ENCODE assay signal across 1 cellular context in genomic region chr11:45803981-45804805, GRCh38.
TF ChIP-seq lines count a peak whose summit lies in the region.

No MANE protein-coding gene starts in this region.

TF ChIP-seq in A549, 52 proteins besides CTCF, POLR2A, EP300 and RAD21 (continued from another document):
- TF ChIP-seq, protein P1, sequence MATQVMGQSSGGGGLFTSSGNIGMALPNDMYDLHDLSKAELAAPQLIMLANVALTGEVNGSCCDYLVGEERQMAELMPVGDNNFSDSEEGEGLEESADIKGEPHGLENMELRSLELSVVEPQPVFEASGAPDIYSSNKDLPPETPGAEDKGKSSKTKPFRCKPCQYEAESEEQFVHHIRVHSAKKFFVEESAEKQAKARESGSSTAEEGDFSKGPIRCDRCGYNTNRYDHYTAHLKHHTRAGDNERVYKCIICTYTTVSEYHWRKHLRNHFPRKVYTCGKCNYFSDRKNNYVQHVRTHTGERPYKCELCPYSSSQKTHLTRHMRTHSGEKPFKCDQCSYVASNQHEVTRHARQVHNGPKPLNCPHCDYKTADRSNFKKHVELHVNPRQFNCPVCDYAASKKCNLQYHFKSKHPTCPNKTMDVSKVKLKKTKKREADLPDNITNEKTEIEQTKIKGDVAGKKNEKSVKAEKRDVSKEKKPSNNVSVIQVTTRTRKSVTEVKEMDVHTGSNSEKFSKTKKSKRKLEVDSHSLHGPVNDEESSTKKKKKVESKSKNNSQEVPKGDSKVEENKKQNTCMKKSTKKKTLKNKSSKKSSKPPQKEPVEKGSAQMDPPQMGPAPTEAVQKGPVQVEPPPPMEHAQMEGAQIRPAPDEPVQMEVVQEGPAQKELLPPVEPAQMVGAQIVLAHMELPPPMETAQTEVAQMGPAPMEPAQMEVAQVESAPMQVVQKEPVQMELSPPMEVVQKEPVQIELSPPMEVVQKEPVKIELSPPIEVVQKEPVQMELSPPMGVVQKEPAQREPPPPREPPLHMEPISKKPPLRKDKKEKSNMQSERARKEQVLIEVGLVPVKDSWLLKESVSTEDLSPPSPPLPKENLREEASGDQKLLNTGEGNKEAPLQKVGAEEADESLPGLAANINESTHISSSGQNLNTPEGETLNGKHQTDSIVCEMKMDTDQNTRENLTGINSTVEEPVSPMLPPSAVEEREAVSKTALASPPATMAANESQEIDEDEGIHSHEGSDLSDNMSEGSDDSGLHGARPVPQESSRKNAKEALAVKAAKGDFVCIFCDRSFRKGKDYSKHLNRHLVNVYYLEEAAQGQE (IDR thresholded peaks at IDR 0.05), result no peak
- TF ChIP-seq TP53 (CRISPR knock-in tag; IDR thresholded peaks at IDR 0.05), result no peak
- TF ChIP-seq, protein P2, sequence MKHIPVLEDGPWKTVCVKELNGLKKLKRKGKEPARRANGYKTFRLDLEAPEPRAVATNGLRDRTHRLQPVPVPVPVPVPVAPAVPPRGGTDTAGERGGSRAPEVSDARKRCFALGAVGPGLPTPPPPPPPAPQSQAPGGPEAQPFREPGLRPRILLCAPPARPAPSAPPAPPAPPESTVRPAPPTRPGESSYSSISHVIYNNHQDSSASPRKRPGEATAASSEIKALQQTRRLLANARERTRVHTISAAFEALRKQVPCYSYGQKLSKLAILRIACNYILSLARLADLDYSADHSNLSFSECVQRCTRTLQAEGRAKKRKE (CRISPR knock-in tag; IDR thresholded peaks at IDR 0.05; ENCODE audit: low read depth), result no peak
- TF ChIP-seq GATA3 (IDR thresholded peaks at IDR 0.05; ENCODE audit: borderline replicate concordance), result no peak
- TF ChIP-seq JUN (IDR thresholded peaks at IDR 0.05), result peak in 1 of 2 experiments; percentile 55; a peak in 2 of 5 replicates
- TF ChIP-seq TFCP2L1 (CRISPR knock-in tag; IDR thresholded peaks at IDR 0.05), result no peak
- TF ChIP-seq FOXS1 (CRISPR knock-in tag; IDR thresholded peaks at IDR 0.05), result no peak
- TF ChIP-seq FOSB (CRISPR knock-in tag; IDR thresholded peaks at IDR 0.05), result no peak
- TF ChIP-seq EHMT2 (IDR thresholded peaks at IDR 0.05; ENCODE audit: low read depth), result no peak
- TF ChIP-seq RCOR1 (IDR thresholded peaks at IDR 0.05; ENCODE audit: low read depth, low read length), result no peak
- TF ChIP-seq MAZ (IDR thresholded peaks at IDR 0.05; ENCODE audit: borderline replicate concordance, low read depth, low read length), result no peak
- TF ChIP-seq NPAS2 (CRISPR knock-in tag; IDR thresholded peaks at IDR 0.05; ENCODE audit: borderline replicate concordance), result no peak
- no peak for TF ChIP-seq JUNB (IDR thresholded peaks at IDR 0.05)
- TF ChIP-seq, protein P3, sequence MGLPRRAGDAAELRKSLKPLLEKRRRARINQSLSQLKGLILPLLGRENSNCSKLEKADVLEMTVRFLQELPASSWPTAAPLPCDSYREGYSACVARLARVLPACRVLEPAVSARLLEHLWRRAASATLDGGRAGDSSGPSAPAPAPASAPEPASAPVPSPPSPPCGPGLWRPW (IDR thresholded peaks at IDR 0.05), result no peak
- TF ChIP-seq HOXB13 (CRISPR knock-in tag; IDR thresholded peaks at IDR 0.05; ENCODE audit: low read depth), result no peak
- TF ChIP-seq CEBPB (IDR thresholded peaks at IDR 0.05), result no peak
- TF ChIP-seq ESRRA (IDR thresholded peaks at IDR 0.05; ENCODE audit: borderline replicate concordance, low read length), result no peak
- TF ChIP-seq RNF2 (IDR thresholded peaks at IDR 0.05; ENCODE audit: borderline replicate concordance, low read depth), result peak; percentile 80; the same call in 1 of the 2 replicates
- TF ChIP-seq KDM5A (IDR thresholded peaks at IDR 0.05), result no peak
- TF ChIP-seq POLR2AphosphoS2 (conservative IDR thresholded peaks at IDR 0.05; ENCODE audit: low read length), result no peak
- TF ChIP-seq PHF8 (IDR thresholded peaks at IDR 0.05; ENCODE audit: borderline replicate concordance, low read depth), result 0 out of 2 replicates have a peak, but pooled peaks have one; percentile 40
- peak; percentile 65; the same call in 1 of the 2 replicates for TF ChIP-seq E2F6 (IDR thresholded peaks at IDR 0.05; ENCODE audit: borderline replicate concordance, low read depth)
- TF ChIP-seq HEYL (CRISPR knock-in tag; IDR thresholded peaks at IDR 0.05), result no peak
- TF ChIP-seq, protein P4, sequence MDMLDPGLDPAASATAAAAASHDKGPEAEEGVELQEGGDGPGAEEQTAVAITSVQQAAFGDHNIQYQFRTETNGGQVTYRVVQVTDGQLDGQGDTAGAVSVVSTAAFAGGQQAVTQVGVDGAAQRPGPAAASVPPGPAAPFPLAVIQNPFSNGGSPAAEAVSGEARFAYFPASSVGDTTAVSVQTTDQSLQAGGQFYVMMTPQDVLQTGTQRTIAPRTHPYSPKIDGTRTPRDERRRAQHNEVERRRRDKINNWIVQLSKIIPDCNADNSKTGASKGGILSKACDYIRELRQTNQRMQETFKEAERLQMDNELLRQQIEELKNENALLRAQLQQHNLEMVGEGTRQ (IDR thresholded peaks at IDR 0.05), result no peak
- TF ChIP-seq HOXA7 (CRISPR knock-in tag; IDR thresholded peaks at IDR 0.05), result no peak
- TF ChIP-seq SREBF2 (IDR thresholded peaks at IDR 0.05), result no peak
- no peak for TF ChIP-seq ZNF302 (CRISPR knock-in tag; IDR thresholded peaks at IDR 0.05)
- TF ChIP-seq MAFK (IDR thresholded peaks at IDR 0.05; ENCODE audit: partially characterized antibody), result no peak
- no peak for TF ChIP-seq HDAC2 (IDR thresholded peaks at IDR 0.05)
- TF ChIP-seq, protein P5, sequence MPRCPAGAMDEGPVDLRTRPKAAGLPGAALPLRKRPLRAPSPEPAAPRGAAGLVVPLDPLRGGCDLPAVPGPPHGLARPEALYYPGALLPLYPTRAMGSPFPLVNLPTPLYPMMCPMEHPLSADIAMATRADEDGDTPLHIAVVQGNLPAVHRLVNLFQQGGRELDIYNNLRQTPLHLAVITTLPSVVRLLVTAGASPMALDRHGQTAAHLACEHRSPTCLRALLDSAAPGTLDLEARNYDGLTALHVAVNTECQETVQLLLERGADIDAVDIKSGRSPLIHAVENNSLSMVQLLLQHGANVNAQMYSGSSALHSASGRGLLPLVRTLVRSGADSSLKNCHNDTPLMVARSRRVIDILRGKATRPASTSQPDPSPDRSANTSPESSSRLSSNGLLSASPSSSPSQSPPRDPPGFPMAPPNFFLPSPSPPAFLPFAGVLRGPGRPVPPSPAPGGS (IDR thresholded peaks at IDR 0.05), result no peak
- TF ChIP-seq CHD4 (IDR thresholded peaks at IDR 0.05; ENCODE audit: borderline replicate concordance), result no peak
- no peak for TF ChIP-seq NR3C1 (IDR thresholded peaks at IDR 0.05)
